8 cellular contexts compared by ENCODE assay signal in genomic region chr6:158666637-158667359, GRCh38. TPM values are rescaled to one million over a fixed set of nuclear protein-coding genes. Genes with fewer than 3 reads are reported as not detected.
DNase-seq lines count a peak whose midpoint lies in the region; ATAC-seq, FAIRE-seq and TF ChIP-seq lines count a peak whose summit lies in the region.

No MANE protein-coding gene starts in this region.

- H3K9me2 ChIP-seq in GM23248 (ENCODE audit: insufficient read depth) (no peaks in the 10 kb centered on the region), PC-9 (ENCODE audit: insufficient read depth) (no peaks in the 10 kb centered on the region)

- intact Hi-C loops in PC-9 (cut with micrococcal nuclease; ENCODE audit: unreplicated experiment) (loop anchor here (2.0 kb wide), 1 partner anchor 22 kb away; the partner anchor contains the start of gene DYNLT1), heart left ventricle (cut with DNase I) (no loop called here), kidney (cut with DNase I) (no loop called here)

- H3K36me3 Mint-ChIP-seq in activated CD4-positive, alpha-beta memory T cell treated with anti-CD3 and anti-CD28 coated beads, Interleukin-2, amount 10 ng/mL, durations not matched to agents 7 days and 5 days (ENCODE audit: low read depth): peaks cover 77% of the 10 kb centered on the region

- no peaks in the 10 kb centered on the region for H3F3A ChIP-seq in GM23248 (ENCODE audit: insufficient read depth)
- peaks cover 40% of the 10 kb centered on the region for H3F3A ChIP-seq in PC-9 (ENCODE audit: insufficient read depth, low read depth)
- peaks cover 4% of the 10 kb centered on the region for H3F3A ChIP-seq in smooth muscle cell (ENCODE audit: low read depth)

- peak in 3 of 4 donors; percentile 59 to 85 (median 79) for ATAC-seq in heart left ventricle
- no peak for ATAC-seq in GM19463 (IDR thresholded peaks at IDR 0.05; ENCODE audit: unreplicated experiment)

- no peak for TF ChIP-seq POLR2A in heart left ventricle (IDR thresholded peaks at IDR 0.05)

- H3K9ac ChIP-seq in GM23248 (no peak overlapping the region), smooth muscle cell (ENCODE audit: low read depth) (no peak overlapping the region), kidney (ENCODE audit: low read length in 2 of 2) (no peak overlapping the region)

- no peak overlapping the region for H3K4me3 Mint-ChIP-seq in activated CD4-positive, alpha-beta memory T cell treated with anti-CD3 and anti-CD28 coated beads, Interleukin-2, amount 10 ng/mL, durations not matched to agents 7 days and 5 days

- H3K27ac ChIP-seq in GM23248: no peak overlapping the region
- H3K27ac ChIP-seq in PC-9: peak overlapping the region; percentile 98
- peak overlapping the region in 2 of 12 donors; percentile 33 to 84 for H3K27ac ChIP-seq in heart left ventricle
- H3K27ac ChIP-seq in smooth muscle cell (ENCODE audit: low read depth): peak overlapping the region; percentile 61
- no peak overlapping the region for H3K27ac ChIP-seq in kidney (ENCODE audit: low read depth in 2 of 2, low read length in 2 of 2)

- DNase-seq in GM23248 (peak; percentile 60), PC-9 (peak; percentile 68 to 95), heart left ventricle (no peak), smooth muscle cell (lab: John Stamatoyannopoulos, UW; ENCODE audit: unreplicated experiment) (no peak), kidney (no peak), DMS 273 (lab: John Stamatoyannopoulos, UW; ENCODE audit: unreplicated experiment) (no peak)
- DNase-seq in activated CD4-positive, alpha-beta memory T cell treated with anti-CD3 and anti-CD28 coated beads, Interleukin-2, amount 10 ng/mL, durations not matched to agents 7 days and 5 days: no peak

- POLR2A ChIA-PET in PC-9 (lab: Charles Lee; ENCODE audit: unreplicated experiment): interaction anchor here (0.7 kb wide), 1 partner anchor 366 kb away, joined by 4 read pairs; no protein-coding TSS in a partner anchor
- POLR2A ChIA-PET in activated CD4-positive, alpha-beta memory T cell treated with anti-CD3 and anti-CD28 coated beads, Interleukin-2, amount 10 ng/mL, durations not matched to agents 7 days and 5 days (lab: Charles Lee): interaction anchor here (0.9 kb wide), 1 partner anchor 13 kb away, joined by 3 read pairs; no protein-coding TSS in a partner anchor

- H3K9me3 ChIP-seq in GM23248 (ENCODE audit: low read depth) (no peaks in the 10 kb centered on the region), PC-9 (ENCODE audit: insufficient read depth, low read depth) (no peaks in the 10 kb centered on the region), heart left ventricle (no peaks in the 10 kb centered on the region), smooth muscle cell (replicated peaks; ENCODE audit: low read depth) (no peaks in the 10 kb centered on the region), kidney (ENCODE audit: control insufficient read depth in 1 of 2, low read length in 2 of 2) (no peaks in the 10 kb centered on the region)

- in situ Hi-C loops in GM23248 (cut with MboI): no loop called here

- H3K4me1 Mint-ChIP-seq in activated CD4-positive, alpha-beta memory T cell treated with anti-CD3 and anti-CD28 coated beads, Interleukin-2, amount 10 ng/mL, durations not matched to agents 7 days and 5 days: peaks cover 10% of the 10 kb centered on the region

- H3K4me3 ChIP-seq in GM23248 (no peak overlapping the region), PC-9 (peak overlapping the region; percentile 46; the same call in 1 of the 2 replicates), heart left ventricle (no peak overlapping the region), smooth muscle cell (no peak overlapping the region), kidney (ENCODE audit: low read length in 2 of 2) (no peak overlapping the region)

- H3K4me1 ChIP-seq in GM23248 (ENCODE audit: insufficient read depth) (peaks cover 8% of the 10 kb centered on the region; the same call in 1 of the 2 replicates), PC-9 (replicated peaks; ENCODE audit: insufficient read depth) (peaks cover 76% of the 10 kb centered on the region), heart left ventricle (peaks cover 0 to 45% (median 0%) of the 10 kb centered on the region in 12 donors), smooth muscle cell (ENCODE audit: low read depth) (no peaks in the 10 kb centered on the region), kidney (ENCODE audit: control insufficient read depth in 1 of 2, insufficient read depth in 1 of 2, low read depth in 1 of 2, low read length in 2 of 2) (no peaks in the 10 kb centered on the region)

- H3K79me2 ChIP-seq in GM23248 (ENCODE audit: insufficient read depth) (no peaks in the 10 kb centered on the region), PC-9 (ENCODE audit: low read depth) (no peaks in the 10 kb centered on the region; the same call in 1 of the 2 replicates), smooth muscle cell (ENCODE audit: low read depth) (no peaks in the 10 kb centered on the region)

- BruUV-seq in PC-9 (replicated peaks; lab: Mats Ljungman, UMichigan): no TSS peak

- H4K20me1 ChIP-seq in GM23248 (ENCODE audit: insufficient read depth) (no peaks in the 10 kb centered on the region), PC-9 (ENCODE audit: insufficient read depth) (no peaks in the 10 kb centered on the region), smooth muscle cell (ENCODE audit: low read depth) (no peaks in the 10 kb centered on the region)

- H3K27me3 ChIP-seq in GM23248 (replicated peaks; ENCODE audit: insufficient read depth) (no peaks in the 10 kb centered on the region), PC-9 (ENCODE audit: insufficient read depth, low read depth) (no peaks in the 10 kb centered on the region), heart left ventricle (no peaks in the 10 kb centered on the region), smooth muscle cell (ENCODE audit: low read depth) (no peaks in the 10 kb centered on the region)

- TF ChIP-seq CTCF in PC-9 (conservative IDR thresholded peaks at IDR 0.05): no peak
- TF ChIP-seq CTCF in heart left ventricle (IDR thresholded peaks at IDR 0.05): no peak
- no peak for TF ChIP-seq CTCF in smooth muscle cell (IDR thresholded peaks at IDR 0.05; ENCODE audit: borderline replicate concordance, insufficient read depth, poor library complexity, severe bottlenecking)
- no peak for TF ChIP-seq CTCF in kidney (IDR thresholded peaks at IDR 0.05; ENCODE audit: borderline replicate concordance, extremely low read depth, insufficient read depth)

- H3K4me2 ChIP-seq in GM23248 (ENCODE audit: unreplicated experiment) (no peak overlapping the region), PC-9 (peak overlapping the region; percentile 86), smooth muscle cell (peak overlapping the region; percentile 58)

- H3K36me3 ChIP-seq in GM23248 (ENCODE audit: low read depth) (no peaks in the 10 kb centered on the region), PC-9 (ENCODE audit: low read depth) (0 out of 2 replicates have a peak, but pooled peaks cover 6% of the 10 kb centered on the region), heart left ventricle (peaks cover 0 to 11% (median 0%) of the 10 kb centered on the region in 9 donors), smooth muscle cell (ENCODE audit: low read depth) (no peaks in the 10 kb centered on the region), kidney (ENCODE audit: control insufficient read depth in 1 of 2, insufficient read depth in 2 of 2, low read length in 2 of 2) (no peaks in the 10 kb centered on the region)

- CTCF ChIA-PET in PC-9 (lab: Charles Lee): interaction anchor here (0.6 to 0.7 kb wide), 2 partner anchors 25 to 455 kb away, joined by 4 read pairs; no protein-coding TSS in a partner anchor
- CTCF ChIA-PET in activated CD4-positive, alpha-beta memory T cell treated with anti-CD3 and anti-CD28 coated beads, Interleukin-2, amount 10 ng/mL, durations not matched to agents 7 days and 5 days (lab: Charles Lee): no interaction called here

- WGBS in GM23248 (ENCODE audit: low coverage in 1 of 2, low lambda C conversion rate in 2 of 2, missing lambda C conversion rate in 2 of 2), 2 experiments: 85 to 87% methylated on average over 14 of the region's 14 CpGs
- 83 to 87% (median 85%) methylated on average over 14 of the region's 14 CpGs for WGBS in heart left ventricle, 4 donors
- 62% methylated on average over 14 of the region's 14 CpGs for WGBS in smooth muscle cell (ENCODE audit: low lambda C conversion rate)

- FAIRE-seq in kidney (lab: Jason Lieb, UNC): no peak

- H3K27ac Mint-ChIP-seq in activated CD4-positive, alpha-beta memory T cell treated with anti-CD3 and anti-CD28 coated beads, Interleukin-2, amount 10 ng/mL, durations not matched to agents 7 days and 5 days: no peak overlapping the region

- H2AFZ ChIP-seq in GM23248 (no peak overlapping the region), PC-9 (peak overlapping the region; percentile 62), smooth muscle cell (ENCODE audit: low read depth) (no peak overlapping the region)

- no peaks in the 10 kb centered on the region for H3K27me3 Mint-ChIP-seq in activated CD4-positive, alpha-beta memory T cell treated with anti-CD3 and anti-CD28 coated beads, Interleukin-2, amount 10 ng/mL, durations not matched to agents 7 days and 5 days

- no peaks in the 10 kb centered on the region for H3K9me3 Mint-ChIP-seq in activated CD4-positive, alpha-beta memory T cell treated with anti-CD3 and anti-CD28 coated beads, Interleukin-2, amount 10 ng/mL, durations not matched to agents 7 days and 5 days

RNA-seq across cellular contexts. Expression of gene SYTL3, which starts 16.9 kb away (rescaled TPM):
- 2.1 and 11.8 TPM in 2 replicates for total RNA-seq in GM23248 (2014; rRNA removed; shearing (Covaris generic))
- 2.3 and 3.8 TPM in 2 replicates for polyA plus RNA-seq in GM23248 (2016; fragmentation: Nextera tagmentation; extraction: Ambion mirVana)
- total RNA-seq in PC-9 (2021): 7.8 and 8.3 TPM in 2 replicates
- 10 to 100 TPM in 3 of 9 donors, 1 to 10 TPM in 6; 4.1 to 14.6 (median 8.2) TPM for total RNA-seq in heart left ventricle
- 10 to 100 TPM in 1 of 2 donors, 1 to 10 TPM in 1; 4.0 to 14.0 TPM for polyA plus RNA-seq in heart left ventricle
- 0.13 and 1.3 TPM in 2 replicates for total RNA-seq in smooth muscle cell
- polyA plus RNA-seq in smooth muscle cell: 1.2 and 1.3 TPM in 2 replicates
- 100 to 1,000 TPM; 133 to 135 TPM for total RNA-seq in activated CD4-positive, alpha-beta memory T cell treated with anti-CD3 and anti-CD28 coated beads, Interleukin-2, amount 10 ng/mL, durations not matched to agents 7 days and 5 days
- 16.0 TPM for total RNA-seq in kidney
- 3.1 TPM for polyA plus RNA-seq in kidney (ENCODE audit: insufficient read depth, low read depth, low replicate concordance)

RNA-seq across cellular contexts. Expression of gene DYNLT1, which starts 22.3 kb away (rescaled TPM):
- 79.7 and 86.4 TPM in 2 replicates for total RNA-seq in GM23248 (2014; rRNA removed; shearing (Covaris generic))
- polyA plus RNA-seq in GM23248 (2016; fragmentation: Nextera tagmentation; extraction: Ambion mirVana): 368 TPM in 2 replicates
- 99.6 and 105 TPM in 2 replicates for total RNA-seq in PC-9 (2021)
- total RNA-seq in heart left ventricle: 100 to 1,000 TPM in 7 of 9 donors, 10 to 100 TPM in 2; 68.4 to 177 (median 121) TPM
- polyA plus RNA-seq in heart left ventricle: 100 to 1,000 TPM; 159 to 177 TPM
- total RNA-seq in smooth muscle cell: 127 and 129 TPM in 2 replicates
- 225 and 286 TPM in 2 replicates for polyA plus RNA-seq in smooth muscle cell
- total RNA-seq in activated CD4-positive, alpha-beta memory T cell treated with anti-CD3 and anti-CD28 coated beads, Interleukin-2, amount 10 ng/mL, durations not matched to agents 7 days and 5 days: 100 to 1,000 TPM; 130 to 133 TPM
- 145 TPM for total RNA-seq in kidney
- polyA plus RNA-seq in kidney (ENCODE audit: insufficient read depth, low read depth, low replicate concordance): 406 TPM

Comparison
In these comparisons a context has a peak if more than half of its experiments do, and no peak if none do; other contexts are left out.
1. DNase-seq: peak in GM23248 (single experiment) and PC-9 (2 of 2); none in heart left ventricle (0 of 5), smooth muscle cell (single experiment), activated CD4-positive, alpha-beta memory T cell treated with anti-CD3 and anti-CD28 coated beads, Interleukin-2, amount 10 ng/mL, durations not matched to agents 7 days and 5 days (single experiment), kidney (single experiment) and DMS 273 (single experiment).
2. H3K27ac ChIP-seq: peak in PC-9 (single experiment) and smooth muscle cell (single experiment); none in GM23248 (single experiment) and kidney (0 of 2).